In genomic region chr21:44366586-44367211, GRCh38 we compare ENCODE assay signal across 24 cellular contexts. TPM values are rescaled to one million over a fixed set of nuclear protein-coding genes. Genes with fewer than 3 reads are reported as not detected.
DNase-seq lines count a peak whose midpoint lies in the region; ATAC-seq and TF ChIP-seq lines count a peak whose summit lies in the region.
"Had no signal": no experiment of that assay in that cellular context is flagged by ENCODE, and none has a peak within 500 bp of the region (broad histone marks: within the 10 kb centered on the region; RNA-seq: fewer than 3 reads in every experiment).

No MANE protein-coding gene starts in this region.

- CTCF ChIA-PET in SK-N-SH (lab: Yijun Ruan, JAX): no interaction called here

- no peaks in the 10 kb centered on the region for H3K79me1 ChIP-seq in neuronal stem cell (ENCODE audit: low read depth, low read length)

- no peak overlapping the region for H3K4ac ChIP-seq in neuronal stem cell (ENCODE audit: low read length)

- no peaks in the 10 kb centered on the region for H3K36me3 Mint-ChIP-seq in GM23338 (ENCODE audit: low read depth)

- H3K9me3 Mint-ChIP-seq in GM23338: peaks cover 5% of the 10 kb centered on the region; the same call in 2 of the 3 replicates
- H3K9me3 Mint-ChIP-seq: CD4-positive, alpha-beta T cell had no signal

- H3K4me3 ChIP-seq in SK-N-SH (ENCODE audit: low read depth in 2 of 2, low read length in 1 of 2): no peak overlapping the region
- H3K4me3 ChIP-seq in H7 (ENCODE audit: insufficient read depth, low read depth, low read length): no peak overlapping the region
- H3K4me3 ChIP-seq in neuronal stem cell (ENCODE audit: low read length in 2 of 2): no peak overlapping the region
- H3K4me3 ChIP-seq in GM23338: no peak overlapping the region
- H3K4me3 ChIP-seq: SJCRH30 had no signal

- H3K27me3 ChIP-seq in SK-N-SH (ENCODE audit: insufficient read depth): peaks cover 55% of the 10 kb centered on the region
- peaks cover 2% of the 10 kb centered on the region; the same call in 1 of the 2 replicates for H3K27me3 ChIP-seq in H7 (ENCODE audit: control insufficient read depth, insufficient read depth, low read length)
- H3K27me3 ChIP-seq in neuronal stem cell (ENCODE audit: control insufficient read depth in 3 of 3, insufficient read depth in 3 of 3, low read depth in 1 of 3, low read length in 3 of 3): peaks cover 0 to 31% (median 18%) of the 10 kb centered on the region in 3 experiments
- peaks cover 3% of the 10 kb centered on the region; the same call in 1 of the 2 replicates for H3K27me3 ChIP-seq in GM23338 (ENCODE audit: insufficient read depth)
- H3K27me3 ChIP-seq: SJCRH30 had no signal

- H3K27ac ChIP-seq in SK-N-SH (ENCODE audit: low read depth in 2 of 2, low read length in 1 of 2): no peak overlapping the region
- no peak overlapping the region for H3K27ac ChIP-seq in neuronal stem cell (replicated peaks; ENCODE audit: low read length)
- H3K27ac ChIP-seq in GM23338 (ENCODE audit: low read depth): no peak overlapping the region
- H3K27ac ChIP-seq: 22Rv1, SJCRH30 had no signal

- peak overlapping the region; percentile 38 for H3K18ac ChIP-seq in neuronal stem cell (ENCODE audit: low read length)

- H2AFZ ChIP-seq in SK-N-SH (ENCODE audit: low read depth): no peak overlapping the region
- H2AFZ ChIP-seq in neuronal stem cell (ENCODE audit: low read length): no peak overlapping the region
- H2AFZ ChIP-seq in GM23338: no peak overlapping the region

- POLR2A ChIA-PET in SK-N-SH (lab: Yijun Ruan, JAX): no interaction called here

- H4K20me1 ChIP-seq in SK-N-SH (ENCODE audit: insufficient read depth) (no peaks in the 10 kb centered on the region), GM23338 (replicated peaks; ENCODE audit: insufficient read depth) (no peaks in the 10 kb centered on the region)

- H3F3A ChIP-seq in SK-N-SH (replicated peaks; ENCODE audit: insufficient read depth) (no peaks in the 10 kb centered on the region), GM23338 (replicated peaks; ENCODE audit: low read depth) (no peaks in the 10 kb centered on the region)

- H3K36me3 ChIP-seq in SK-N-SH (replicated peaks in 1 of 2; ENCODE audit: control insufficient read depth in 1 of 2, insufficient read depth in 2 of 2, low read length in 1 of 2) (no peaks in the 10 kb centered on the region), H7 (replicated peaks; ENCODE audit: control insufficient read depth, insufficient read depth, low read length) (no peaks in the 10 kb centered on the region), neuronal stem cell (replicated peaks in 1 of 2; ENCODE audit: control insufficient read depth in 2 of 2, insufficient read depth in 2 of 2, low read length in 2 of 2) (no peaks in the 10 kb centered on the region), GM23338 (ENCODE audit: insufficient read depth) (no peaks in the 10 kb centered on the region)
- H3K36me3 ChIP-seq: BE2C, SJCRH30 had no signal

- H3K9ac ChIP-seq in SK-N-SH (no peak overlapping the region), neuronal stem cell (ENCODE audit: low read depth, low read length, poor library complexity) (no peak overlapping the region)

- no peak overlapping the region for H2BK120ac ChIP-seq in neuronal stem cell (ENCODE audit: low read depth, low read length)

- ATAC-seq in SK-N-SH treated with all-trans-retinoic acid at 6 μM for 48 hours: no peak
- ATAC-seq in esophagus mucosa: peak; percentile 9
- no peak for ATAC-seq in GM23338

- peak overlapping the region; percentile 25 for H3K23ac ChIP-seq in neuronal stem cell (ENCODE audit: low read depth, low read length, poor library complexity)

- TF ChIP-seq EP300 in SK-N-SH (IDR thresholded peaks at IDR 0.05; ENCODE audit: borderline replicate concordance in 1 of 2, low read depth in 1 of 2, low read length in 1 of 2): no peak

- H3K14ac ChIP-seq in neuronal stem cell (ENCODE audit: low read length): no peak overlapping the region

- H2BK15ac ChIP-seq in neuronal stem cell (ENCODE audit: low read length): peak overlapping the region; percentile 91

- no peak overlapping the region for H4K8ac ChIP-seq in neuronal stem cell (ENCODE audit: low read depth, low read length)

- H3K27me3 Mint-ChIP-seq in GM23338 (ENCODE audit: insufficient read depth, low read depth, poor library complexity): peaks cover 16% of the 10 kb centered on the region
- H3K27me3 Mint-ChIP-seq: CD4-positive, alpha-beta T cell had no signal

- H3K4me2 ChIP-seq in SK-N-SH (no peak overlapping the region), neuronal stem cell (ENCODE audit: insufficient read depth, low read length, poor library complexity, severe bottlenecking) (no peak overlapping the region), GM23338 (no peak overlapping the region)

- WGBS in SK-N-SH (ENCODE audit: low lambda C conversion rate): 51% methylated on average over 20 of the region's 28 CpGs
- WGBS in neuronal stem cell (ENCODE audit: extremely low coverage in 2 of 2, insufficient read length in 2 of 2, insufficient replicate concordance in 1 of 2), 2 donors: no CpG with 5 or more reads among the region's 28 CpGs

- TF ChIP-seq RAD21 in SK-N-SH (IDR thresholded peaks at IDR 0.05; ENCODE audit: low read length): no peak

- no peak for TF ChIP-seq CTCF in SK-N-SH (IDR thresholded peaks at IDR 0.05)
- no peak for TF ChIP-seq CTCF in GM23338 (conservative IDR thresholded peaks at IDR 0.05; ENCODE audit: low read depth in 2 of 2)

- peak overlapping the region; percentile 83 for H2AK5ac ChIP-seq in neuronal stem cell (ENCODE audit: low read depth, low read length)

- no peak overlapping the region for H3K27ac Mint-ChIP-seq in GM23338
- H3K27ac Mint-ChIP-seq: CD4-positive, alpha-beta T cell; HFFc6 had no signal

- H4K91ac ChIP-seq in neuronal stem cell (ENCODE audit: low read depth, low read length, poor library complexity): no peak overlapping the region

- DNase-seq in SK-N-SH: peak; percentile 13
- DNase-seq in H7: peak; percentile 44
- DNase-seq in neuronal stem cell (ENCODE audit: low spot score): no peak
- no peak for DNase-seq in NCI-H774 (lab: John Stamatoyannopoulos, UW)
- DNase-seq in GM23338 (ENCODE audit: low spot score): no peak
- DNase-seq in stimulated activated naive CD4-positive, alpha-beta T cell treated with Interleukin-2 at 50 U/mL for 16 hours (lab: John Stamatoyannopoulos, UW): no peak
- DNase-seq: BE2C; Calu3; CD4-positive, alpha-beta T cell; DMS79 treated with DMSO at 0.1 percent for 48 hours; HFFc6; Karpas-422; MM.1S; NCI-H1092 treated with DMSO at 0.1 percent for 48 hours; NCI-H1694; NCI-H2107; NCI-H226; NCI-H524 treated with DMSO at 0.1 percent for 48 hours; SJCRH30 had no signal

- no peak overlapping the region for H3K4me3 Mint-ChIP-seq in GM23338
- H3K4me3 Mint-ChIP-seq: CD4-positive, alpha-beta T cell; HFFc6 had no signal

- H2BK5ac ChIP-seq in neuronal stem cell (ENCODE audit: low read length): no peak overlapping the region

- H3K79me2 ChIP-seq in SK-N-SH (ENCODE audit: insufficient read depth) (no peaks in the 10 kb centered on the region), GM23338 (replicated peaks; ENCODE audit: insufficient read depth) (no peaks in the 10 kb centered on the region)

- H3K9me2 ChIP-seq in SK-N-SH (no peaks in the 10 kb centered on the region), GM23338 (ENCODE audit: insufficient read depth) (no peaks in the 10 kb centered on the region)

- H2BK12ac ChIP-seq in neuronal stem cell (ENCODE audit: low read length): peak overlapping the region; percentile 6

- no peaks in the 10 kb centered on the region; the same call in 2 of the 3 replicates for H3K4me1 Mint-ChIP-seq in GM23338

- H3K9me3 ChIP-seq in SK-N-SH: no peaks in the 10 kb centered on the region
- peaks cover 0 to 6% of the 10 kb centered on the region in 2 donors for H3K9me3 ChIP-seq in neuronal stem cell (replicated peaks in 1 of 2; ENCODE audit: control insufficient read depth in 2 of 2, insufficient read depth in 1 of 2, low read depth in 1 of 2, low read length in 2 of 2)
- H3K9me3 ChIP-seq: BE2C had no signal

- H3K4me1 ChIP-seq in SK-N-SH (ENCODE audit: control insufficient read depth in 1 of 2, insufficient read depth in 2 of 2, low read depth in 1 of 2, low read length in 1 of 2) (peaks cover 0 to 7% of the 10 kb centered on the region in 2 experiments; a peak in 1 of 4 replicates), neuronal stem cell (ENCODE audit: control insufficient read depth in 2 of 2, insufficient read depth in 1 of 2, low read depth in 1 of 2, low read length in 2 of 2) (peaks cover 0 to 5% of the 10 kb centered on the region in 2 donors), GM23338 (ENCODE audit: insufficient read depth) (no peaks in the 10 kb centered on the region)
- H3K4me1 ChIP-seq: BE2C, SJCRH30 had no signal

TF ChIP-seq in SK-N-SH, 30 proteins besides CTCF, POLR2A, EP300 and RAD21 (continues in another document):
- TF ChIP-seq GATA2 (CRISPR knock-in tag; IDR thresholded peaks at IDR 0.05): no peak

TF ChIP-seq in SK-N-SH treated with all-trans-retinoic acid at 6 μM for 48 hours, 23 proteins besides CTCF, POLR2A, EP300 and RAD21 (continues in another document):
- no peak for TF ChIP-seq CSDC2 (CRISPR knock-in tag; IDR thresholded peaks at IDR 0.05)

TF ChIP-seq in GM23338, 12 proteins besides CTCF, POLR2A, EP300 and RAD21:
- TF ChIP-seq EZH2phosphoT487 (IDR thresholded peaks at IDR 0.05; ENCODE audit: unreplicated experiment) (no peak), CREB1 (CRISPR knock-in tag; IDR thresholded peaks at IDR 0.05; ENCODE audit: low read depth) (no peak)

RNA-seq across cellular contexts. Expression of gene TRPM2, which starts 13.3 kb away (rescaled TPM):
- polyA plus RNA-seq in SK-N-SH (2012; rRNA removed): not detected in 2 replicates
- polyA plus RNA-seq in SK-N-SH (2012; cell fraction: cytosol; rRNA removed): not detected in 2 replicates
- polyA plus RNA-seq in SK-N-SH (2012; cell fraction: nucleus; rRNA removed): 0.02 TPM in 1 of 2 replicates, not detected in the other
- total RNA-seq in H7 (2014; rRNA removed; shearing (Covaris generic)): 0.42 and 0.48 TPM in 2 replicates
- 1.2 TPM for total RNA-seq in esophagus mucosa
- 0.03 TPM for polyA plus RNA-seq in neuronal stem cell (2013, experiment 1 of 2)
- polyA plus RNA-seq in neuronal stem cell (2013, experiment 2 of 2): 0.03 TPM
- total RNA-seq in GM23338 (2014; rRNA removed; shearing (Covaris generic)): 0.83 and 2.0 TPM in 2 replicates
- 0.50 and 0.53 TPM in 2 replicates for polyA plus RNA-seq in GM23338 (2016; fragmentation: Nextera tagmentation; extraction: Ambion mirVana)
- total RNA-seq: Calu3, G401 had no signal
- polyA plus RNA-seq: AG04450 had no signal

RNA-seq across cellular contexts. Expression of gene CFAP410, which starts 27.5 kb away (rescaled TPM):
- 18.0 and 19.2 TPM in 2 replicates for polyA plus RNA-seq in SK-N-SH (2012; rRNA removed)
- polyA plus RNA-seq in SK-N-SH (2012; cell fraction: cytosol; rRNA removed): 5.8 and 11.3 TPM in 2 replicates
- 61.8 and 97.0 TPM in 2 replicates for polyA plus RNA-seq in SK-N-SH (2012; cell fraction: nucleus; rRNA removed)
- total RNA-seq in H7 (2014; rRNA removed; shearing (Covaris generic)): 17.2 and 20.3 TPM in 2 replicates
- total RNA-seq in esophagus mucosa: 7.1 TPM
- polyA plus RNA-seq in neuronal stem cell (2013, experiment 1 of 2): 13.0 TPM
- polyA plus RNA-seq in neuronal stem cell (2013, experiment 2 of 2): 12.0 TPM
- 23.2 and 24.0 TPM in 2 replicates for total RNA-seq in GM23338 (2014; rRNA removed; shearing (Covaris generic))
- 11.0 and 15.4 TPM in 2 replicates for polyA plus RNA-seq in GM23338 (2016; fragmentation: Nextera tagmentation; extraction: Ambion mirVana)

Comparison
In these comparisons a context has a peak if more than half of its experiments do, and no peak if none do; other contexts are left out.
1. DNase-seq: peak in SK-N-SH (single experiment) and H7 (single experiment); none in neuronal stem cell (single experiment), NCI-H774 (single experiment), GM23338 (single experiment) and stimulated activated naive CD4-positive, alpha-beta T cell treated with Interleukin-2 at 50 U/mL for 16 hours (single experiment).